Comparison of ENCODE assay signal across 1 cellular context in the genomic region with DNA sequence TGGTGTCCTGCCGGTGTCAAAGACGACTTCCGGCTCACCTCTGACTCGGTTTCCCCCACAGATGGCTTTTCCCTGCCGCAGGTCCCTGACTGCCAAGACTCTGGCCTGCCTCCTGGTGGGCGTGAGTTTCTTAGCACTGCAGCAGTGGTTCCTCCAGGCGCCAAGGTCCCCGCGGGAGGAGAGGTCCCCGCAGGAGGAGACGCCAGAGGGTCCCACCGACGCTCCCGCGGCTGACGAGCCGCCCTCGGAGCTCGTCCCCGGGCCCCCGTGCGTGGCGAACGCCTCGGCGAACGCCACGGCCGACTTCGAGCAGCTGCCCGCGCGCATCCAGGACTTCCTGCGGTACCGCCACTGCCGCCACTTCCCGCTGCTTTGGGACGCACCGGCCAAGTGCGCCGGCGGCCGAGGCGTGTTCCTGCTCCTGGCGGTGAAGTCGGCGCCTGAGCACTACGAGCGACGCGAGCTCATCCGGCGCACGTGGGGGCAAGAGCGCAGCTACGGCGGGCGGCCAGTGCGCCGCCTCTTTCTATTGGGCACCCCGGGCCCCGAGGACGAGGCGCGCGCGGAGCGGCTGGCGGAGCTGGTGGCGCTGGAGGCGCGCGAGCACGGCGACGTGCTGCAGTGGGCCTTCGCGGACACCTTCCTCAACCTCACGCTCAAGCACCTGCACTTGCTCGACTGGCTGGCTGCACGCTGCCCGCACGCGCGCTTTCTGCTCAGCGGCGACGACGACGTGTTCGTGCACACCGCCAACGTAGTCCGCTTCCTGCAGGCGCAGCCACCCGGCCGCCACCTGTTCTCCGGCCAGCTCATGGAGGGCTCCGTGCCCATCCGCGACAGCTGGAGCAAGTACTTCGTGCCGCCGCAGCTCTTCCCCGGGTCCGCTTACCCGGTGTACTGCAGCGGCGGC.
A peak's percentile ranks its signal among the peaks of the same experiment; 100 is the strongest.
TF ChIP-seq lines count a peak whose summit lies in the region.

No MANE protein-coding gene starts in this region.

TF ChIP-seq in K562, 482 proteins besides CTCF, POLR2A, EP300 and RAD21:
- TF ChIP-seq MCM2 (IDR thresholded peaks at IDR 0.05; ENCODE audit: low read depth), result no peak
- TF ChIP-seq, protein P1, sequence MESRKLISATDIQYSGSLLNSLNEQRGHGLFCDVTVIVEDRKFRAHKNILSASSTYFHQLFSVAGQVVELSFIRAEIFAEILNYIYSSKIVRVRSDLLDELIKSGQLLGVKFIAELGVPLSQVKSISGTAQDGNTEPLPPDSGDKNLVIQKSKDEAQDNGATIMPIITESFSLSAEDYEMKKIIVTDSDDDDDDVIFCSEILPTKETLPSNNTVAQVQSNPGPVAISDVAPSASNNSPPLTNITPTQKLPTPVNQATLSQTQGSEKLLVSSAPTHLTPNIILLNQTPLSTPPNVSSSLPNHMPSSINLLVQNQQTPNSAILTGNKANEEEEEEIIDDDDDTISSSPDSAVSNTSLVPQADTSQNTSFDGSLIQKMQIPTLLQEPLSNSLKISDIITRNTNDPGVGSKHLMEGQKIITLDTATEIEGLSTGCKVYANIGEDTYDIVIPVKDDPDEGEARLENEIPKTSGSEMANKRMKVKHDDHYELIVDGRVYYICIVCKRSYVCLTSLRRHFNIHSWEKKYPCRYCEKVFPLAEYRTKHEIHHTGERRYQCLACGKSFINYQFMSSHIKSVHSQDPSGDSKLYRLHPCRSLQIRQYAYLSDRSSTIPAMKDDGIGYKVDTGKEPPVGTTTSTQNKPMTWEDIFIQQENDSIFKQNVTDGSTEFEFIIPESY (CRISPR knock-in tag; IDR thresholded peaks at IDR 0.05), result peak; percentile 80
